10 cellular contexts compared by ENCODE assay signal in genomic region chr7:43302211-43302711, GRCh38.
DNase-seq lines count a peak whose midpoint lies in the region; ATAC-seq and TF ChIP-seq lines count a peak whose summit lies in the region.
"Had no signal": no experiment of that assay in that cellular context is flagged by ENCODE, and none has a peak within 500 bp of the region (broad histone marks: within the 10 kb centered on the region; RNA-seq: fewer than 3 reads in every experiment).

No MANE protein-coding gene starts in this region.

- H3F3A ChIP-seq in GM23338 (replicated peaks; ENCODE audit: low read depth): no peaks in the 10 kb centered on the region

- no peak overlapping the region for H3K4me2 ChIP-seq in GM23338

- no peaks in the 10 kb centered on the region for H4K20me1 ChIP-seq in GM23338 (replicated peaks; ENCODE audit: insufficient read depth)

- H3K27me3 ChIP-seq in GM23338 (ENCODE audit: insufficient read depth): no peaks in the 10 kb centered on the region

- H2AFZ ChIP-seq in GM23338: no peak overlapping the region

- no peak overlapping the region for H3K27ac Mint-ChIP-seq in GM23338
- no peak overlapping the region for H3K27ac Mint-ChIP-seq in nephron progenitor cell
- H3K27ac Mint-ChIP-seq: immature natural killer cell had no signal

- no peaks in the 10 kb centered on the region for H3K36me3 ChIP-seq in GM23338 (ENCODE audit: insufficient read depth)

- H3K27me3 Mint-ChIP-seq in GM23338 (ENCODE audit: insufficient read depth, low read depth, poor library complexity) (peaks cover 8% of the 10 kb centered on the region), nephron progenitor cell (ENCODE audit: low read depth, poor library complexity) (peaks cover 7% of the 10 kb centered on the region)

- H3K27ac ChIP-seq in GM23338 (ENCODE audit: low read depth) (no peak overlapping the region), cingulate gyrus (ENCODE audit: low read depth, low read length) (peak overlapping the region; percentile 4)
- H3K27ac ChIP-seq: skin epidermis had no signal

- peaks cover 15% of the 10 kb centered on the region for H3K4me1 ChIP-seq in GM23338 (ENCODE audit: insufficient read depth)

- H3K4me1 Mint-ChIP-seq in GM23338 (peaks cover 20% of the 10 kb centered on the region), nephron progenitor cell (peaks cover 26% of the 10 kb centered on the region)
- H3K4me1 Mint-ChIP-seq: immature natural killer cell had no signal

- no peak overlapping the region for H3K4me3 ChIP-seq in GM23338
- H3K4me3 ChIP-seq: skin epidermis had no signal

- H3K9me2 ChIP-seq in GM23338 (ENCODE audit: insufficient read depth): no peaks in the 10 kb centered on the region

- peak; percentile 56 for ATAC-seq in GM23338

- DNase-seq in GM23338 (ENCODE audit: low spot score) (peak; percentile 8), M059J (ENCODE audit: low read depth) (peak; percentile 98), nephron progenitor cell (peak; percentile 16), NK-92 (lab: John Stamatoyannopoulos, UW; ENCODE audit: unreplicated experiment) (no peak), NCI-H345 treated with DMSO at 0.1 percent for 48 hours (lab: John Stamatoyannopoulos, UW; ENCODE audit: unreplicated experiment) (no peak), KG1 (lab: John Stamatoyannopoulos, UW) (no peak), globus pallidus (ENCODE audit: low spot score) (no peak)
- DNase-seq: immature natural killer cell had no signal

- no peaks in the 10 kb centered on the region for H3K36me3 Mint-ChIP-seq in GM23338 (ENCODE audit: low read depth)
- H3K36me3 Mint-ChIP-seq in nephron progenitor cell (ENCODE audit: low read depth): no peaks in the 10 kb centered on the region
- H3K36me3 Mint-ChIP-seq: immature natural killer cell had no signal

- H3K79me2 ChIP-seq in GM23338 (replicated peaks; ENCODE audit: insufficient read depth): no peaks in the 10 kb centered on the region

- no peak overlapping the region for H3K4me3 Mint-ChIP-seq in GM23338
- no peak overlapping the region for H3K4me3 Mint-ChIP-seq in nephron progenitor cell
- H3K4me3 Mint-ChIP-seq: immature natural killer cell had no signal

- H3K9me3 Mint-ChIP-seq in GM23338: no peaks in the 10 kb centered on the region
- H3K9me3 Mint-ChIP-seq in nephron progenitor cell: no peaks in the 10 kb centered on the region

- TF ChIP-seq CTCF in GM23338 (conservative IDR thresholded peaks at IDR 0.05; ENCODE audit: low read depth in 2 of 2) (no peak), nephron progenitor cell (IDR thresholded peaks at IDR 0.05) (no peak)

TF ChIP-seq in GM23338, 12 proteins besides CTCF, POLR2A, EP300 and RAD21 (continues in another document):
- TF ChIP-seq CREB1 (CRISPR knock-in tag; IDR thresholded peaks at IDR 0.05; ENCODE audit: low read depth) (no peak), ETS1 (IDR thresholded peaks at IDR 0.05) (no peak), ZNF114 (CRISPR knock-in tag; IDR thresholded peaks at IDR 0.05) (no peak), EZH2phosphoT487 (IDR thresholded peaks at IDR 0.05; ENCODE audit: unreplicated experiment) (no peak), ZNF462 (CRISPR knock-in tag; IDR thresholded peaks at IDR 0.05) (no peak), ZNF331 (CRISPR knock-in tag; IDR thresholded peaks at IDR 0.05; ENCODE audit: low read depth) (no peak), POLR2AphosphoS5 (IDR thresholded peaks at IDR 0.05; ENCODE audit: low read depth) (no peak), REST (IDR thresholded peaks at IDR 0.05; ENCODE audit: unreplicated experiment) (no peak), NANOG (IDR thresholded peaks at IDR 0.05; ENCODE audit: borderline replicate concordance) (no peak), STAT1 (IDR thresholded peaks at IDR 0.05; ENCODE audit: unreplicated experiment) (no peak)

Comparison
In these comparisons a context has a peak if more than half of its experiments do, and no peak if none do; other contexts are left out.
1. DNase-seq: peak in GM23338 (single experiment), M059J (single experiment) and nephron progenitor cell (single experiment); none in NK-92 (single experiment), NCI-H345 treated with DMSO at 0.1 percent for 48 hours (single experiment), KG1 (single experiment) and globus pallidus (single experiment).